ENCODE assay signal across 8 cellular contexts in the genomic region with DNA sequence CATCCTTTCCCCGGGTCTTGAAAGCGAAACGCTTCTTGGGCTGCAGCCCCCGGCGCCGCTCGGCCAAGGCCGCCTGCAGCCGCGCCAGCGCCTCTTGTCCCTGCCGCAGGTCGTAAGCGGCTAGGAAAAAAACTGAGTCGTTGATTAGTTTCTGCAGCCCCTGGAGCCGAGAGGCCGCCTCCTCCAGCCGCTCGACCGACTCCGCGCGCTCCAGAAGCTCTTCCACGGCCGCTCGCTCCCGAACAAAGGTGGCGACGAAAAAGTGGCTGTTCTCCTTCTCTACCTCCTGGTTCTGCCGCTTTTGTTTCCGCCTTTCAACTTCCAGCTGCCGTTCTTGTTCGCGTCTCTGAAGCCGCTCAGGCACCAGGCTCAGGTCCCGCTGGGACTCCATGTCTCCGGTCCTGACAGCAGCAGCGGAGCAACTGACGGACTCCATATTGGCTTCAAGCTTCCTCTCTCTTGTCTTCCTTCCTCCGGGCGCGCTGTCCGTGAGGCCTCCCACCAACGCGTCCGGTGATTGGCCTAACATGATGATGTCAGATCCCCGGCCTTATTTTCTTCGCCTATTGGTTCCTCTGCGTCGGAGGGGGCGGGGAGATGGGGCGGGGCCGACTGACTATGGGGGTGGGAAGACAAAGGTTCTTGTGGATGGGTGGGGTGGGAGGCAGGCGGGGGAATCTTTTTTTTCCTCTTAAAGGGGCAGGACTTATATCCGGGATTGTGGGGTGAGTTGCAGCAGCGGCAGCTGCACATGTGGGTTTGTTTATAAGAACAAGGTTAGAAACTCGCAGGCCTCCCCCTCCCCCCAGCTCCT. TPM values are rescaled to one million over a fixed set of nuclear protein-coding genes. Genes with fewer than 3 reads are reported as not detected.
A peak's percentile ranks its signal among the peaks of the same experiment; 100 is the strongest.
DNase-seq lines count a peak whose midpoint lies in the region; TF ChIP-seq lines count a peak whose summit lies in the region.

A gene with protein sequence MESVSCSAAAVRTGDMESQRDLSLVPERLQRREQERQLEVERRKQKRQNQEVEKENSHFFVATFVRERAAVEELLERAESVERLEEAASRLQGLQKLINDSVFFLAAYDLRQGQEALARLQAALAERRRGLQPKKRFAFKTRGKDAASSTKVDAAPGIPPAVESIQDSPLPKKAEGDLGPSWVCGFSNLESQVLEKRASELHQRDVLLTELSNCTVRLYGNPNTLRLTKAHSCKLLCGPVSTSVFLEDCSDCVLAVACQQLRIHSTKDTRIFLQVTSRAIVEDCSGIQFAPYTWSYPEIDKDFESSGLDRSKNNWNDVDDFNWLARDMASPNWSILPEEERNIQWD (minus strand): TSS at position 466 of the 814 bp plus-strand sequence. CDS start 30 bp downstream, at position 436.

- H3K36me3 ChIP-seq in effector memory CD4-positive, alpha-beta T cell (ENCODE audit: control insufficient read depth, insufficient read depth, low read length), result no peaks in the 10 kb centered on the region

- no peaks in the 10 kb centered on the region for H3K27me3 ChIP-seq in effector memory CD4-positive, alpha-beta T cell (replicated peaks; ENCODE audit: control insufficient read depth, insufficient read depth, low read length, poor library complexity, severe bottlenecking)

- H3K9me3 ChIP-seq in effector memory CD4-positive, alpha-beta T cell (ENCODE audit: control insufficient read depth, low read length), result no peaks in the 10 kb centered on the region

- H3K4me3 ChIP-seq in effector memory CD4-positive, alpha-beta T cell (ENCODE audit: insufficient read depth, low read depth, low read length, poor library complexity, severe bottlenecking), result peak within 1 kb of the TSS; percentile 97

- H3K4me1 ChIP-seq in effector memory CD4-positive, alpha-beta T cell (ENCODE audit: control insufficient read depth, insufficient read depth, low read length, poor library complexity, severe bottlenecking), result peaks cover 20% of the 10 kb centered on the region

- no peak for TF ChIP-seq CTCF in GM20000 (IDR thresholded peaks at IDR 0.05; ENCODE audit: extremely low read depth, missing control alignments)

- peak; percentile 92 for DNase-seq in COLO668 (lab: John Stamatoyannopoulos, UW; ENCODE audit: unreplicated experiment)
- DNase-seq in GM20000 (ENCODE audit: low spot score), result peak; percentile 98
- peak; percentile 97 for DNase-seq in HT-29 (ENCODE audit: low spot score)
- DNase-seq in NK-92 treated with Interleukin-12 subunit alpha and Interleukin-12 subunit beta, amount 100 ng/mL, for 24 hours (lab: John Stamatoyannopoulos, UW), result peak; percentile 97
- DNase-seq in activated CD8-positive, alpha-beta memory T cell treated with anti-CD3 and anti-CD28 coated beads for 4 hours (ENCODE audit: low read depth in 2 of 2), result peak; percentile 85 to 91
- peak; percentile 93 to 95 (median 94) for DNase-seq in effector memory CD4-positive, alpha-beta T cell
- DNase-seq in lung microvascular endothelial cell (ENCODE audit: low read depth in 2 of 2), result peak; percentile 99
- peak; percentile 72 to 87 (median 84) for DNase-seq in stimulated activated CD4-positive, alpha-beta T cell treated with anti-CD3 and anti-CD28 coated beads, TNF-alpha, amount 100 ng/mL, for 4 hours (ENCODE audit: low read depth in 3 of 3)

- H3K27ac ChIP-seq in effector memory CD4-positive, alpha-beta T cell (ENCODE audit: insufficient read depth, low read length, poor library complexity, severe bottlenecking), result peak within 1 kb of the TSS; percentile 86

RNA-seq across cellular contexts. Expression of the gene that starts here (rescaled TPM):
- total RNA-seq in HT-29 (2014; rRNA removed; shearing (Covaris generic)), result 34.5 and 38.7 TPM in 2 replicates
- 26.4 and 35.5 TPM in 2 replicates for total RNA-seq in lung microvascular endothelial cell

Comparison
In these comparisons a context has a peak if more than half of its experiments do, and no peak if none do; other contexts are left out.
1. Peak in every context shown above with its lines: DNase-seq, H3K4me3 ChIP-seq and H3K27ac ChIP-seq.